ENCODE assay signal across 1 cellular context in genomic region chr21:28111151-28111619, GRCh38.
TF ChIP-seq lines count a peak whose summit lies in the region.

No MANE protein-coding gene starts in this region.

TF ChIP-seq in SK-N-SH, 30 proteins besides CTCF, POLR2A, EP300 and RAD21 (continued from another document):
- TF ChIP-seq ZBTB33 (IDR thresholded peaks at IDR 0.05; ENCODE audit: borderline replicate concordance, low read depth) = peak; percentile 77; the same call in 1 of the 2 replicates
- no peak for TF ChIP-seq NRF1 (IDR thresholded peaks at IDR 0.05; ENCODE audit: low read depth, low read length)
- TF ChIP-seq, protein P1, sequence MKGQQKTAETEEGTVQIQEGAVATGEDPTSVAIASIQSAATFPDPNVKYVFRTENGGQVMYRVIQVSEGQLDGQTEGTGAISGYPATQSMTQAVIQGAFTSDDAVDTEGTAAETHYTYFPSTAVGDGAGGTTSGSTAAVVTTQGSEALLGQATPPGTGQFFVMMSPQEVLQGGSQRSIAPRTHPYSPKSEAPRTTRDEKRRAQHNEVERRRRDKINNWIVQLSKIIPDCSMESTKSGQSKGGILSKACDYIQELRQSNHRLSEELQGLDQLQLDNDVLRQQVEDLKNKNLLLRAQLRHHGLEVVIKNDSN (IDR thresholded peaks at IDR 0.05; ENCODE audit: borderline replicate concordance, low read depth) = peak; percentile 8; the same call in 1 of the 2 replicates
- peak; percentile 85 for TF ChIP-seq JUND (IDR thresholded peaks at IDR 0.05)
- TF ChIP-seq, protein P2, sequence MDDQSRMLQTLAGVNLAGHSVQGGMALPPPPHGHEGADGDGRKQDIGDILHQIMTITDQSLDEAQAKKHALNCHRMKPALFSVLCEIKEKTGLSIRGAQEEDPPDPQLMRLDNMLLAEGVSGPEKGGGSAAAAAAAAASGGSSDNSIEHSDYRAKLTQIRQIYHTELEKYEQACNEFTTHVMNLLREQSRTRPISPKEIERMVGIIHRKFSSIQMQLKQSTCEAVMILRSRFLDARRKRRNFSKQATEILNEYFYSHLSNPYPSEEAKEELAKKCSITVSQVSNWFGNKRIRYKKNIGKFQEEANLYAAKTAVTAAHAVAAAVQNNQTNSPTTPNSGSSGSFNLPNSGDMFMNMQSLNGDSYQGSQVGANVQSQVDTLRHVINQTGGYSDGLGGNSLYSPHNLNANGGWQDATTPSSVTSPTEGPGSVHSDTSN (IDR thresholded peaks at IDR 0.05) = peak; percentile 99
- no peak for TF ChIP-seq IRF3 (IDR thresholded peaks at IDR 0.05; ENCODE audit: low read depth, low read length)
